Comparison of ENCODE assay signal across 8 cellular contexts in genomic region chr6:31366693-31367470, GRCh38. TPM values are rescaled to one million over a fixed set of nuclear protein-coding genes. Genes with fewer than 3 reads are reported as not detected.
DNase-seq lines count a peak whose midpoint lies in the region; ATAC-seq and TF ChIP-seq lines count a peak whose summit lies in the region.

No MANE protein-coding gene starts in this region.

- peak; percentile 73 for DNase-seq in CMK (ENCODE audit: low read depth)
- peak; percentile 85 for DNase-seq in LoVo (ENCODE audit: low spot score)
- peak; percentile 87 for DNase-seq in SK-MEL-5 (ENCODE audit: low read depth, low spot score)
- peak; percentile 91 for DNase-seq in activated naive CD4-positive, alpha-beta T cell treated with anti-CD3 and anti-CD28 coated beads for 36 hours
- DNase-seq in glomerular visceral epithelial cell (ENCODE audit: extremely low spot score): peak; percentile 93
- peak; percentile 95 for DNase-seq in osteocyte (ENCODE audit: extremely low spot score, unreplicated experiment)
- peak; percentile 25 for DNase-seq in thoracic aorta (ENCODE audit: low spot score)

- H3K36me3 ChIP-seq in thoracic aorta: no peaks in the 10 kb centered on the region

- ATAC-seq in GM21526 (IDR thresholded peaks at IDR 0.05; ENCODE audit: low FRiP score, unreplicated experiment): peak; percentile 85
- peak; percentile 91 for ATAC-seq in thoracic aorta (ENCODE audit: insufficient number of reproducible peaks, low FRiP score, low read depth)

- in situ Hi-C loops in SK-MEL-5 (cut with HindIII; ENCODE audit: low pct_unique_long_range_greater_than_20kb, low sequenced_read_pairs): no loop called here

- no peaks in the 10 kb centered on the region for H3K27me3 ChIP-seq in thoracic aorta (replicated peaks; ENCODE audit: insufficient read depth)

- H3K27me3 Mint-ChIP-seq in activated naive CD4-positive, alpha-beta T cell treated with anti-CD3 and anti-CD28 coated beads for 36 hours (ENCODE audit: low read depth): no peaks in the 10 kb centered on the region
- peaks cover 86% of the 10 kb centered on the region for H3K27me3 Mint-ChIP-seq in osteocyte (ENCODE audit: unreplicated experiment)

- peaks cover 30% of the 10 kb centered on the region for H3K4me1 Mint-ChIP-seq in activated naive CD4-positive, alpha-beta T cell treated with anti-CD3 and anti-CD28 coated beads for 36 hours (ENCODE audit: low read depth)
- H3K4me1 Mint-ChIP-seq in osteocyte (ENCODE audit: unreplicated experiment): peaks cover 7% of the 10 kb centered on the region

- no peaks in the 10 kb centered on the region for H3K36me3 Mint-ChIP-seq in activated naive CD4-positive, alpha-beta T cell treated with anti-CD3 and anti-CD28 coated beads for 36 hours (ENCODE audit: low read depth)
- H3K36me3 Mint-ChIP-seq in osteocyte (ENCODE audit: unreplicated experiment): peaks cover 3% of the 10 kb centered on the region

- H3K4me3 Mint-ChIP-seq in activated naive CD4-positive, alpha-beta T cell treated with anti-CD3 and anti-CD28 coated beads for 36 hours: peak overlapping the region; percentile 76
- no peak overlapping the region for H3K4me3 Mint-ChIP-seq in osteocyte (ENCODE audit: unreplicated experiment)

- TF ChIP-seq CTCF in osteocyte (IDR thresholded peaks at IDR 0.05) (peak; percentile 90), thoracic aorta (IDR thresholded peaks at IDR 0.05) (peak; percentile 94)

- H3K4me1 ChIP-seq in thoracic aorta (ENCODE audit: control insufficient read depth in 1 of 2, low read depth in 2 of 2): peaks cover 0 to 5% of the 10 kb centered on the region in 2 donors

- CTCF ChIA-PET in activated naive CD4-positive, alpha-beta T cell treated with anti-CD3 and anti-CD28 coated beads for 36 hours (lab: Charles Lee): interaction anchor here (0.6 to 10.4 kb wide), 32 partner anchors 8 to 332 kb away, joined by 3 to 117 read pairs (median 5); partner anchors contain the start of genes C6orf15, HLA-B, PSORS1C2 and TCF19

- no peak overlapping the region for H3K27ac ChIP-seq in thoracic aorta

- peak overlapping the region; percentile 71 for H3K4me3 ChIP-seq in thoracic aorta

- H3K9me3 ChIP-seq in thoracic aorta: no peaks in the 10 kb centered on the region

- intact Hi-C loops in activated naive CD4-positive, alpha-beta T cell treated with anti-CD3 and anti-CD28 coated beads for 36 hours (cut with micrococcal nuclease): loop anchor here (1.0 kb wide), 2 partner anchors 170 to 230 kb away; no protein-coding TSS in a partner anchor

- peaks cover 2% of the 10 kb centered on the region for H3K9me3 Mint-ChIP-seq in activated naive CD4-positive, alpha-beta T cell treated with anti-CD3 and anti-CD28 coated beads for 36 hours
- peaks cover 2% of the 10 kb centered on the region for H3K9me3 Mint-ChIP-seq in osteocyte (ENCODE audit: unreplicated experiment)

- peak overlapping the region; percentile 15 for H3K27ac Mint-ChIP-seq in activated naive CD4-positive, alpha-beta T cell treated with anti-CD3 and anti-CD28 coated beads for 36 hours
- no peak overlapping the region for H3K27ac Mint-ChIP-seq in osteocyte (ENCODE audit: unreplicated experiment)

RNA-seq across cellular contexts. Expression of gene HLA-B, which starts 9.9 kb away (rescaled TPM):
- total RNA-seq in SK-MEL-5 (2014; rRNA removed; shearing (Covaris generic)): 179 and 192 TPM in 2 replicates
- polyA plus RNA-seq in SK-MEL-5 (2015; cell fraction: cytosol; rRNA removed): 367 and 388 TPM in 2 replicates
- 235 and 246 TPM in 2 replicates for polyA plus RNA-seq in SK-MEL-5 (2015; cell fraction: nucleus; rRNA removed)
- total RNA-seq in activated naive CD4-positive, alpha-beta T cell treated with anti-CD3 and anti-CD28 coated beads for 36 hours: 1,000 to 10,000 TPM; 3,225 to 3,295 TPM
- total RNA-seq in osteocyte: 642 and 768 TPM in 2 replicates
- 100 to 1,000 TPM; 552 to 852 TPM for total RNA-seq in thoracic aorta

RNA-seq across cellular contexts. Expression of gene MICA, which starts 36.5 kb away (rescaled TPM):
- total RNA-seq in SK-MEL-5 (2014; rRNA removed; shearing (Covaris generic)): 71.5 and 77.4 TPM in 2 replicates
- polyA plus RNA-seq in SK-MEL-5 (2015; cell fraction: cytosol; rRNA removed): 71.3 and 75.1 TPM in 2 replicates
- polyA plus RNA-seq in SK-MEL-5 (2015; cell fraction: nucleus; rRNA removed): 14.5 and 24.1 TPM in 2 replicates
- total RNA-seq in activated naive CD4-positive, alpha-beta T cell treated with anti-CD3 and anti-CD28 coated beads for 36 hours: 10 to 100 TPM; 10.2 to 10.4 TPM
- 32.2 and 33.0 TPM in 2 replicates for total RNA-seq in osteocyte
- 10 to 100 TPM; 15.0 to 16.4 TPM for total RNA-seq in thoracic aorta

Comparison
In these comparisons a context has a peak if more than half of its experiments do, and no peak if none do; other contexts are left out.
1. DNase-seq: peak in every context shown above with its lines; median percentile 95 in osteocyte; 93 in glomerular visceral epithelial cell; 91 in activated naive CD4-positive, alpha-beta T cell treated with anti-CD3 and anti-CD28 coated beads for 36 hours; 87 in SK-MEL-5; 85 in LoVo; 73 in CMK; 25 in thoracic aorta.